ENCODE assay signal across 8 cellular contexts in the genomic region with DNA sequence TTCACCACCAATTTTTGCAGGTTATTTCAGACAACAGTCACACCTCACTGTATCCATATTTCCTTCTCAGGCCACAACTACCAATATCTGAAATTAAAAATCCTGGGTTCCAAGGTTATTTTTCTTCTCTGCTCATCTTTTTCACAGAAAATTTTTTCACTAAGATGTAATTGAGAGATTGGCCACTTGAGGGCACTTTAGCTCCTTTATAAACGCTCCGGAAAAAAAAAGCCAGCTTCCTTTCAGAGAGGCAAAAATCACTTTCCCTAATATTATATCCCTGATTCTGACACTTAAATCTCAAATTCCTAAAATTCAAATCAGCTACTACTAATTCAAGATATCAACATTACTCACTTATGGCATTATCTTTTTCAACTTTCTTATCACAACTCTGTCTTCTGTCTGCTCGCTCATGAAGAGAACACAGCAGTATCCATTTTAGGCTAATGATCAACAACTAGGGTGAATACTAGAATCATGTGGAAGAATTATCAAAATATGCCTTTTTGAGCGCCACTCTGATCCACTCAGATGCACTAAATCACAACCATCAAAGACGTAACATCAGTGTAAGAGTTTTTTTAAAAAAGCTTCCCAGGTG.
A peak's percentile ranks its signal among the peaks of the same experiment; 100 is the strongest.
DNase-seq lines count a peak whose midpoint lies in the region; ATAC-seq and TF ChIP-seq lines count a peak whose summit lies in the region.

No MANE protein-coding gene starts in this region.

- H3K36me3 ChIP-seq in BJ (ENCODE audit: control insufficient read depth, insufficient read depth, low read length): no peaks in the 10 kb centered on the region
- H3K36me3 ChIP-seq in GM23338 (ENCODE audit: insufficient read depth): no peaks in the 10 kb centered on the region

- H3K27ac Mint-ChIP-seq in GM23338: no peak overlapping the region
- no peak overlapping the region for H3K27ac Mint-ChIP-seq in nephron progenitor cell

- TF ChIP-seq CTCF in BJ (IDR thresholded peaks at IDR 0.05; ENCODE audit: insufficient read depth, low read depth, low read length): peak; percentile 54
- peak; percentile 54 to 76 for TF ChIP-seq CTCF in GM23338 (conservative IDR thresholded peaks at IDR 0.05; ENCODE audit: low read depth in 2 of 2)
- TF ChIP-seq CTCF in nephron progenitor cell (IDR thresholded peaks at IDR 0.05): peak; percentile 63

- H3K9me3 Mint-ChIP-seq in GM23338 (no peaks in the 10 kb centered on the region; the same call in 2 of the 3 replicates), nephron progenitor cell (no peaks in the 10 kb centered on the region)

- ATAC-seq in GM23338 (no peak), HG02840 (IDR thresholded peaks at IDR 0.05; ENCODE audit: low FRiP score, unreplicated experiment) (no peak), HG02973 (IDR thresholded peaks at IDR 0.05; ENCODE audit: unreplicated experiment) (no peak)

- H3K9me2 ChIP-seq in GM23338 (ENCODE audit: insufficient read depth): no peaks in the 10 kb centered on the region

- H3K36me3 Mint-ChIP-seq in GM23338 (ENCODE audit: low read depth) (no peaks in the 10 kb centered on the region), nephron progenitor cell (ENCODE audit: low read depth) (no peaks in the 10 kb centered on the region)

- DNase-seq in BJ (ENCODE audit: low read depth) (no peak), GM23338 (ENCODE audit: low spot score) (peak; percentile 71), NOMO-1 treated with DMSO at 0.1 percent for 48 hours (lab: John Stamatoyannopoulos, UW; ENCODE audit: unreplicated experiment) (peak; percentile 25), dermis blood vessel endothelial cell (peak; percentile 56), nephron progenitor cell (no peak)
- no peak for DNase-seq in stimulated activated CD4-positive, alpha-beta T cell treated with anti-CD3 and anti-CD28 coated beads, Interleukin-4, amount 100 ng/mL, for 1 hour

- H4K20me1 ChIP-seq in GM23338 (replicated peaks; ENCODE audit: insufficient read depth): no peaks in the 10 kb centered on the region

- POLR2A ChIA-PET in BJ (lab: Charles Lee): interaction anchor here (0.7 to 1.0 kb wide), 2 partner anchors 119 to 556 kb away, joined by 3 to 4 read pairs; no protein-coding TSS in a partner anchor

- H3K27me3 ChIP-seq in BJ (ENCODE audit: control insufficient read depth, insufficient read depth, low read length) (peaks cover 4% of the 10 kb centered on the region; the same call in 1 of the 2 replicates), GM23338 (ENCODE audit: insufficient read depth) (no peaks in the 10 kb centered on the region)

- H2AFZ ChIP-seq in GM23338: no peak overlapping the region

- H3K27ac ChIP-seq in GM23338 (ENCODE audit: low read depth): no peak overlapping the region

- H3K4me3 Mint-ChIP-seq in GM23338 (no peak overlapping the region), nephron progenitor cell (no peak overlapping the region)

- CTCF ChIA-PET in BJ (lab: Yijun Ruan, JAX): interaction anchor here (0.6 to 3.0 kb wide), 23 partner anchors 11 to 1623 kb away, joined by 3 to 12 read pairs (median 3); partner anchors contain the start of genes RO60 and UCHL5

- H3K4me3 ChIP-seq in BJ (ENCODE audit: low read depth, low read length): no peak overlapping the region
- H3K4me3 ChIP-seq in GM23338: no peak overlapping the region

- no peaks in the 10 kb centered on the region for H3F3A ChIP-seq in GM23338 (replicated peaks; ENCODE audit: low read depth)

- no peak overlapping the region for H3K4me2 ChIP-seq in GM23338

- H3K4me1 Mint-ChIP-seq in GM23338: no peaks in the 10 kb centered on the region
- no peaks in the 10 kb centered on the region for H3K4me1 Mint-ChIP-seq in nephron progenitor cell

- no peaks in the 10 kb centered on the region for H3K27me3 Mint-ChIP-seq in GM23338 (ENCODE audit: insufficient read depth, low read depth, poor library complexity)
- H3K27me3 Mint-ChIP-seq in nephron progenitor cell (ENCODE audit: low read depth, poor library complexity): no peaks in the 10 kb centered on the region

- no peaks in the 10 kb centered on the region for H3K79me2 ChIP-seq in GM23338 (replicated peaks; ENCODE audit: insufficient read depth)

- H3K4me1 ChIP-seq in GM23338 (ENCODE audit: insufficient read depth): no peaks in the 10 kb centered on the region

TF ChIP-seq in GM23338, 12 proteins besides CTCF, POLR2A, EP300 and RAD21 (continues in another document):
- TF ChIP-seq JUNB (IDR thresholded peaks at IDR 0.05; ENCODE audit: unreplicated experiment): no peak
- no peak for TF ChIP-seq ZNF331 (CRISPR knock-in tag; IDR thresholded peaks at IDR 0.05; ENCODE audit: low read depth)
- TF ChIP-seq STAT1 (IDR thresholded peaks at IDR 0.05; ENCODE audit: unreplicated experiment): no peak
- TF ChIP-seq, protein P1, sequence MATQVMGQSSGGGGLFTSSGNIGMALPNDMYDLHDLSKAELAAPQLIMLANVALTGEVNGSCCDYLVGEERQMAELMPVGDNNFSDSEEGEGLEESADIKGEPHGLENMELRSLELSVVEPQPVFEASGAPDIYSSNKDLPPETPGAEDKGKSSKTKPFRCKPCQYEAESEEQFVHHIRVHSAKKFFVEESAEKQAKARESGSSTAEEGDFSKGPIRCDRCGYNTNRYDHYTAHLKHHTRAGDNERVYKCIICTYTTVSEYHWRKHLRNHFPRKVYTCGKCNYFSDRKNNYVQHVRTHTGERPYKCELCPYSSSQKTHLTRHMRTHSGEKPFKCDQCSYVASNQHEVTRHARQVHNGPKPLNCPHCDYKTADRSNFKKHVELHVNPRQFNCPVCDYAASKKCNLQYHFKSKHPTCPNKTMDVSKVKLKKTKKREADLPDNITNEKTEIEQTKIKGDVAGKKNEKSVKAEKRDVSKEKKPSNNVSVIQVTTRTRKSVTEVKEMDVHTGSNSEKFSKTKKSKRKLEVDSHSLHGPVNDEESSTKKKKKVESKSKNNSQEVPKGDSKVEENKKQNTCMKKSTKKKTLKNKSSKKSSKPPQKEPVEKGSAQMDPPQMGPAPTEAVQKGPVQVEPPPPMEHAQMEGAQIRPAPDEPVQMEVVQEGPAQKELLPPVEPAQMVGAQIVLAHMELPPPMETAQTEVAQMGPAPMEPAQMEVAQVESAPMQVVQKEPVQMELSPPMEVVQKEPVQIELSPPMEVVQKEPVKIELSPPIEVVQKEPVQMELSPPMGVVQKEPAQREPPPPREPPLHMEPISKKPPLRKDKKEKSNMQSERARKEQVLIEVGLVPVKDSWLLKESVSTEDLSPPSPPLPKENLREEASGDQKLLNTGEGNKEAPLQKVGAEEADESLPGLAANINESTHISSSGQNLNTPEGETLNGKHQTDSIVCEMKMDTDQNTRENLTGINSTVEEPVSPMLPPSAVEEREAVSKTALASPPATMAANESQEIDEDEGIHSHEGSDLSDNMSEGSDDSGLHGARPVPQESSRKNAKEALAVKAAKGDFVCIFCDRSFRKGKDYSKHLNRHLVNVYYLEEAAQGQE (IDR thresholded peaks at IDR 0.05; ENCODE audit: unreplicated experiment): no peak
- no peak for TF ChIP-seq NANOG (IDR thresholded peaks at IDR 0.05; ENCODE audit: borderline replicate concordance)

Comparison
In these comparisons a context has a peak if more than half of its experiments do, and no peak if none do; other contexts are left out.
1. DNase-seq: peak in GM23338 (single experiment), NOMO-1 treated with DMSO at 0.1 percent for 48 hours (single experiment) and dermis blood vessel endothelial cell (single experiment); none in BJ (single experiment), nephron progenitor cell (single experiment) and stimulated activated CD4-positive, alpha-beta T cell treated with anti-CD3 and anti-CD28 coated beads, Interleukin-4, amount 100 ng/mL, for 1 hour (single experiment).
2. Peak in every context shown above with its lines, with median percentiles within 50 percentile points of each other: CTCF ChIP-seq.